In the genomic region with DNA sequence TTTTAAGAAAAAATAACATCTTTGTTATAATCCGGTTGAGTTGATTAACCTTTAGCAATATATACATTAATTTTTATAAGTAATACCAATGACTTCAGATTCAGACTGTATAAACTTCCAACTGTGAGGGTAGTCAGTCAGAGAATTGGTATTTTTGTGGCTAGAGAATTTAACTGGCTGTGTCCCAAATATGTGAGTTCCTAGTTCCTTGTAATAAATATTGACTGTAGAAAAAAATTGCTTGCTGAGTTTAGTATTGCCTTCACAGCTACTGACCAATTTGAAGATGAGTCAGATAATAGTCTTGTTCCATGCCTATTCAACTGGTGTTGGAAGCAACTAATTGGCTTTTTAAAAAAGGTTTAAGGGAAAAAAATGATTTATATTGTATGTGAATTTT, we compare ENCODE assay signal across 18 cellular contexts.
DNase-seq lines count a peak whose midpoint lies in the region; ATAC-seq and TF ChIP-seq lines count a peak whose summit lies in the region.
"Had no signal": no experiment of that assay in that cellular context is flagged by ENCODE, and none has a peak within 500 bp of the region (broad histone marks: within the 10 kb centered on the region; RNA-seq: fewer than 3 reads in every experiment).

No MANE protein-coding gene starts in this region.

- no peak overlapping the region for H3K9ac ChIP-seq in mammary epithelial cell (ENCODE audit: insufficient read depth, low read length)

- dilution Hi-C loops in mammary epithelial cell (cut with HindIII; ENCODE audit: low sequenced_read_pairs): no loop called here

- H3K27me3 Mint-ChIP-seq in MCF 10A (ENCODE audit: insufficient read depth, unreplicated experiment): no peaks in the 10 kb centered on the region

- no peaks in the 10 kb centered on the region for H3K9me3 ChIP-seq in mammary epithelial cell (replicated peaks; ENCODE audit: insufficient read depth, low read length)
- H3K9me3 ChIP-seq: right atrium auricular region, transverse colon had no signal

- peak; percentile 67 for DNase-seq in mammary epithelial cell
- DNase-seq in MCF 10A (ENCODE audit: unreplicated experiment): no peak
- DNase-seq in amniotic epithelial cell (ENCODE audit: low read depth): peak; percentile 67
- peak; percentile 60 to 81 for DNase-seq in foreskin fibroblast
- no peak for DNase-seq in left colon
- no peak for DNase-seq in HUDEP-2 (lab: John Stamatoyannopoulos, UW; ENCODE audit: unreplicated experiment in 76 of 76)
- no peak for DNase-seq in cerebellum (ENCODE audit: low spot score)
- DNase-seq: activated naive CD4-positive, alpha-beta T cell treated with anti-CD3 and anti-CD28 coated beads for 36 hours; COR-L47; NCI-H1105 treated with DMSO at 0.1 percent for 48 hours; nephron progenitor cell; stimulated activated CD4-positive, alpha-beta T cell treated with anti-CD3 and anti-CD28 coated beads, Interleukin-4, amount 100 ng/mL, for 1 hour; T-cell; transverse colon had no signal

- WGBS in mammary epithelial cell (ENCODE audit: low coverage, missing lambda C conversion rate): 17% methylated on average over 1 of the region's 1 CpG

- no peaks in the 10 kb centered on the region for H3K9me3 Mint-ChIP-seq in MCF 10A (ENCODE audit: unreplicated experiment)
- H3K9me3 Mint-ChIP-seq: activated naive CD4-positive, alpha-beta T cell treated with anti-CD3 and anti-CD28 coated beads for 36 hours; nephron progenitor cell; T-cell had no signal

- peak overlapping the region; percentile 10 for H3K4me2 ChIP-seq in mammary epithelial cell (ENCODE audit: insufficient read depth, low read depth, low read length)

- H3K36me3 ChIP-seq in mammary epithelial cell (ENCODE audit: insufficient read depth, low read length): no peaks in the 10 kb centered on the region
- H3K36me3 ChIP-seq: right atrium auricular region, transverse colon had no signal

- peak overlapping the region; percentile 24 for H3K27ac ChIP-seq in mammary epithelial cell (ENCODE audit: insufficient read depth, low read depth, low read length)
- H3K27ac ChIP-seq: 22Rv1, right atrium auricular region, transverse colon had no signal

- no peak overlapping the region for H3K4me3 ChIP-seq in mammary epithelial cell (replicated peaks in 1 of 3; ENCODE audit: insufficient read depth in 1 of 3, low read depth in 2 of 3, low read length in 3 of 3)
- H3K4me3 ChIP-seq in foreskin fibroblast (ENCODE audit: low read depth in 1 of 2, low read length in 2 of 2): no peak overlapping the region
- H3K4me3 ChIP-seq: lung, right atrium auricular region, transverse colon had no signal

- no peaks in the 10 kb centered on the region for H4K20me1 ChIP-seq in mammary epithelial cell (ENCODE audit: insufficient read depth, low read length)

- intact Hi-C loops in mammary epithelial cell (cut with micrococcal nuclease): no loop called here
- intact Hi-C loops in MCF 10A (cut with micrococcal nuclease): no loop called here
- intact Hi-C loops in left colon (cut with DNase I, micrococcal nuclease): no loop called here

- no peak for TF ChIP-seq POLR2A in GM18505 (IDR thresholded peaks at IDR 0.05; ENCODE audit: borderline replicate concordance, extremely low read depth, insufficient read depth, insufficient read length)

- H3K4me1 Mint-ChIP-seq in MCF 10A (ENCODE audit: insufficient read depth, unreplicated experiment): peaks cover 12% of the 10 kb centered on the region
- H3K4me1 Mint-ChIP-seq: T-cell had no signal

- TF ChIP-seq CTCF in mammary epithelial cell (conservative IDR thresholded peaks at IDR 0.05 in 1 of 2, IDR thresholded peaks at IDR 0.05 in 1 of 2; ENCODE audit: extremely low read depth in 1 of 2, insufficient read depth in 1 of 2, low read depth in 1 of 2, low read length in 2 of 2) (no peak), MCF 10A (IDR thresholded peaks at IDR 0.05; ENCODE audit: unreplicated experiment) (no peak), foreskin fibroblast (IDR thresholded peaks at IDR 0.05; ENCODE audit: low read depth, low read length) (no peak)

- H3K4me3 Mint-ChIP-seq in MCF 10A (ENCODE audit: unreplicated experiment): no peak overlapping the region
- H3K4me3 Mint-ChIP-seq: activated naive CD4-positive, alpha-beta T cell treated with anti-CD3 and anti-CD28 coated beads for 36 hours; nephron progenitor cell; T-cell had no signal

- CTCF ChIA-PET in mammary epithelial cell (lab: Charles Lee; ENCODE audit: low non-redundant PET): no interaction called here
- CTCF ChIA-PET in MCF 10A (lab: Yijun Ruan, JAX): interaction anchor here (0.6 to 2.3 kb wide), 5 partner anchors 15 to 49 kb away, joined by 3 to 7 read pairs (median 4); no protein-coding TSS in a partner anchor

- no peaks in the 10 kb centered on the region for H3K27me3 ChIP-seq in mammary epithelial cell (ENCODE audit: insufficient read depth, low read length)
- H3K27me3 ChIP-seq: right atrium auricular region, transverse colon had no signal

- H3K27ac Mint-ChIP-seq in MCF 10A (ENCODE audit: low read depth, unreplicated experiment): no peak overlapping the region
- H3K27ac Mint-ChIP-seq: activated naive CD4-positive, alpha-beta T cell treated with anti-CD3 and anti-CD28 coated beads for 36 hours; nephron progenitor cell; T-cell had no signal

- no peaks in the 10 kb centered on the region for H3K79me2 ChIP-seq in mammary epithelial cell (ENCODE audit: insufficient read depth, low read length)

- no peaks in the 10 kb centered on the region for H3K36me3 Mint-ChIP-seq in MCF 10A (ENCODE audit: insufficient read depth, unreplicated experiment)
- H3K36me3 Mint-ChIP-seq: T-cell had no signal

- ATAC-seq in left colon (no peak), GM18505 (IDR thresholded peaks at IDR 0.05; ENCODE audit: unreplicated experiment) (no peak)
- ATAC-seq: T-cell had no signal

- no peak overlapping the region for H2AFZ ChIP-seq in mammary epithelial cell (ENCODE audit: low read depth, low read length)

- in situ Hi-C loops in mammary epithelial cell (cut with MboI; ENCODE audit: low sequenced_read_pairs in 2 of 2): no loop called here

- POLR2A ChIA-PET in MCF 10A (lab: Yijun Ruan, JAX): no interaction called here

- BruUV-seq in mammary epithelial cell (replicated peaks; lab: Mats Ljungman, UMichigan): no TSS peak
- BruUV-seq in MCF 10A (replicated peaks; lab: Mats Ljungman, UMichigan): no TSS peak

- H3K4me1 ChIP-seq in mammary epithelial cell (ENCODE audit: insufficient read depth, low read length): peaks cover 24% of the 10 kb centered on the region
- H3K4me1 ChIP-seq: right atrium auricular region, transverse colon had no signal

Comparison
In these comparisons a context has a peak if more than half of its experiments do, and no peak if none do; other contexts are left out.
1. DNase-seq: peak in mammary epithelial cell (single experiment), amniotic epithelial cell (single experiment) and foreskin fibroblast (2 of 2); none in MCF 10A (single experiment), left colon (0 of 2), HUDEP-2 (0 of 76) and cerebellum (single experiment).